In the genomic region with DNA sequence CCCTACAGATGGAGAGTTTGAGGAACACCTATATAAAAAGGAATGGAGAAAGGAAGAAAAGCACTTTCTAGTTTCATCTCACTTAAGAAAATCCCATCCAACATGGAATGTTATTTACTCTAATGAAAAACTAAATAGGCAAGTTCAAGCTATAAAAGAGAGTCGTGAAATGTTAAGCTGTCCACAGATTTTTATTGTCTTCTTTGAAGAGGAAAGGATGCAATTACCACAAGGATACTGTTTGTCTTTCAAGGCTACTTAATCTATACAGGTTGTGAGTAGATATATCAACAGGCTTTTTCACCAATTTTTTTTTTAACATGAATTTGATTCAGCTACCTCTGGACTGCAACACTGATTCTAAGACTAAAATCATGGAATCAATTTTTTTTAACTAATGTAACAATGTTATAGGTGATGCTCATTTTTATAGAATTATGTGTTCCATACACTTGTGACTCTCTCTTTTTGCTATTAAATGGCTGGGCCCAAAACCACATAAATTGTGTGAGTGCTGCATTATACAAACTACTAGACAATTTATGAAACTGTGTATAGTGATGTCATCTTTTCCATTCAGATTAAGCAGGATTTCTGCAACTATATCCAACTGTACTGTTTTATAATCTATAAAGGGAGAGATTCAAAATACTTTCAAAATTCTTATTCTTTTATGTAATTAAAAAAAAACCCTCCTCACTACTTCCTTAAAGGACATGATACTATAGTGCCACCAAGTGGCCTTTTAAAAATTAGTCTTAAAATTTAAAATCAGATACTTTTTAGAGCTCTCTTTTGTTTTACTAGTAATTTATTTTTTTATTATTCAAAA, we compare ENCODE assay signal across 1 cellular context.
TF ChIP-seq lines count a peak whose summit lies in the region.

No MANE protein-coding gene starts in this region.

TF ChIP-seq in HEK293, 187 proteins besides CTCF, POLR2A, EP300 and RAD21 (continued from another document):
- TF ChIP-seq ZNF518A (tag by site-specific recombination; conservative IDR thresholded peaks at IDR 0.05; ENCODE audit: low read depth), result no peak
- TF ChIP-seq RBAK (tag by site-specific recombination; IDR thresholded peaks at IDR 0.05), result no peak
